In genomic region chr16:30867747-30868146, GRCh38 we compare ENCODE assay signal across 1 cellular context.
TF ChIP-seq lines count a peak whose summit lies in the region.

No MANE protein-coding gene starts in this region.

TF ChIP-seq in SK-N-SH treated with all-trans-retinoic acid at 6 μM for 48 hours, 23 proteins besides CTCF, POLR2A, EP300 and RAD21 (continued from another document):
- no peak for TF ChIP-seq BACH2 (CRISPR knock-in tag; IDR thresholded peaks at IDR 0.05; ENCODE audit: borderline replicate concordance)
- TF ChIP-seq TOX (CRISPR knock-in tag; IDR thresholded peaks at IDR 0.05; ENCODE audit: borderline replicate concordance): no peak
- TF ChIP-seq ZNF70 (CRISPR knock-in tag; IDR thresholded peaks at IDR 0.05): no peak
- no peak for TF ChIP-seq CSDC2 (CRISPR knock-in tag; IDR thresholded peaks at IDR 0.05)
- TF ChIP-seq OSR1 (CRISPR knock-in tag; IDR thresholded peaks at IDR 0.05): no peak
- no peak for TF ChIP-seq TCF4 (CRISPR knock-in tag; IDR thresholded peaks at IDR 0.05; ENCODE audit: borderline replicate concordance)
